Comparison of ENCODE assay signal across 10 cellular contexts in genomic region chr14:73745571-73746539, GRCh38. TPM values are rescaled to one million over a fixed set of nuclear protein-coding genes. Genes with fewer than 3 reads are reported as not detected.
DNase-seq lines count a peak whose midpoint lies in the region; ATAC-seq lines count a peak whose summit lies in the region.
"Had no signal": no experiment of that assay in that cellular context is flagged by ENCODE, and none has a peak within 500 bp of the region (broad histone marks: within the 10 kb centered on the region; RNA-seq: fewer than 3 reads in every experiment).

No MANE protein-coding gene starts in this region.

- no peaks in the 10 kb centered on the region for H3K9me3 ChIP-seq in BLaER1 treated with 17β-estradiol and CSF1 and Interleukin-3, amounts not matched to agents 10 nM and 100 nM (replicated peaks in 1 of 11)
- no peaks in the 10 kb centered on the region for H3K9me3 ChIP-seq in Karpas-422 (ENCODE audit: low read length)
- H3K9me3 ChIP-seq in neuronal stem cell (replicated peaks in 1 of 2; ENCODE audit: control insufficient read depth in 2 of 2, insufficient read depth in 1 of 2, low read depth in 1 of 2, low read length in 2 of 2) = no peaks in the 10 kb centered on the region

- H2BK12ac ChIP-seq in neuronal stem cell (ENCODE audit: low read length) = no peak overlapping the region

- ATAC-seq in GM18907 (IDR thresholded peaks at IDR 0.05; ENCODE audit: unreplicated experiment) = no peak
- no peak for ATAC-seq in GM18870 (IDR thresholded peaks at IDR 0.05; ENCODE audit: unreplicated experiment)

- H4K20me1 ChIP-seq in BLaER1 treated with 17β-estradiol and CSF1 and Interleukin-3, amounts not matched to agents 10 nM and 100 nM = peaks cover 75 to 100% (median 99%) of the 10 kb centered on the region in 11 experiments
- H4K20me1 ChIP-seq in Karpas-422 (ENCODE audit: insufficient read depth, low read depth, low read length) = peaks cover 95% of the 10 kb centered on the region

- H3K27ac ChIP-seq in BLaER1 treated with 17β-estradiol and CSF1 and Interleukin-3, amounts not matched to agents 10 nM and 100 nM = peak overlapping the region; percentile 25 to 99 (median 90); a peak in 21 of 22 replicates
- H3K27ac ChIP-seq in Karpas-422 (ENCODE audit: low read length) = peak overlapping the region; percentile 79
- peak overlapping the region; percentile 81 for H3K27ac ChIP-seq in cingulate gyrus (ENCODE audit: low read depth, low read length)
- H3K27ac ChIP-seq in neuronal stem cell (replicated peaks; ENCODE audit: low read length) = no peak overlapping the region

- DNase-seq in Karpas-422 = no peak
- DNase-seq in neuronal stem cell (ENCODE audit: low spot score) = no peak
- DNase-seq in stimulated activated CD8-positive, alpha-beta memory T cell treated with anti-CD3 and anti-CD28 coated beads, Interleukin-4, amount 100 ng/mL, for 48 hours = no peak
- no peak for DNase-seq in NCI-H1436 (lab: John Stamatoyannopoulos, UW)
- DNase-seq: KG1; stimulated activated CD4-positive, alpha-beta T cell treated with anti-CD3 and anti-CD28 coated beads, Interleukin-2, amount 100 ng/mL, for 48 hours had no signal

- H3K23ac ChIP-seq in neuronal stem cell (ENCODE audit: low read depth, low read length, poor library complexity) = no peak overlapping the region

- H3K18ac ChIP-seq in neuronal stem cell (ENCODE audit: low read length) = peak overlapping the region; percentile 84

- H3K4me3 ChIP-seq in BLaER1 treated with 17β-estradiol and CSF1 and Interleukin-3, amounts not matched to agents 10 nM and 100 nM = peak overlapping the region in 7 of 10 experiments; percentile 0 to 64 (median 41); a peak in 9 of 20 replicates
- H3K4me3 ChIP-seq in Karpas-422 (ENCODE audit: low read length) (peak overlapping the region; percentile 41), neuronal stem cell (ENCODE audit: low read length in 2 of 2) (no peak overlapping the region)

- H3K14ac ChIP-seq in neuronal stem cell (ENCODE audit: low read length) = no peak overlapping the region

- H2BK5ac ChIP-seq in neuronal stem cell (ENCODE audit: low read length) = peak overlapping the region; percentile 61

- H3K4me1 ChIP-seq in BLaER1 treated with 17β-estradiol and CSF1 and Interleukin-3, amounts not matched to agents 10 nM and 100 nM = peaks cover 97 to 100% (median 100%) of the 10 kb centered on the region in 10 experiments
- H3K4me1 ChIP-seq in Karpas-422 (ENCODE audit: low read length) (peaks cover 83% of the 10 kb centered on the region), neuronal stem cell (ENCODE audit: control insufficient read depth in 2 of 2, insufficient read depth in 1 of 2, low read depth in 1 of 2, low read length in 2 of 2) (peaks cover 25 to 41% of the 10 kb centered on the region in 2 donors)

- WGBS in neuronal stem cell (ENCODE audit: extremely low coverage in 2 of 2, insufficient read length in 2 of 2, insufficient replicate concordance in 1 of 2), 2 donors = no CpG with 5 or more reads among the region's 8 CpGs

- peaks cover 99% of the 10 kb centered on the region for H3K79me2 ChIP-seq in Karpas-422 (ENCODE audit: low read length)

- no peak overlapping the region for H2AFZ ChIP-seq in Karpas-422 (ENCODE audit: low read length)
- H2AFZ ChIP-seq in neuronal stem cell (ENCODE audit: low read length) = no peak overlapping the region

- H3K9me2 ChIP-seq in Karpas-422 (replicated peaks; ENCODE audit: insufficient read depth, low read length) = no peaks in the 10 kb centered on the region

- peak overlapping the region; percentile 5 for H2BK15ac ChIP-seq in neuronal stem cell (ENCODE audit: low read length)

- H3K27me3 ChIP-seq in BLaER1 treated with 17β-estradiol and CSF1 and Interleukin-3, amounts not matched to agents 10 nM and 100 nM = no peaks in the 10 kb centered on the region
- H3K27me3 ChIP-seq in Karpas-422 (ENCODE audit: low read length) (no peaks in the 10 kb centered on the region), neuronal stem cell (ENCODE audit: control insufficient read depth in 3 of 3, insufficient read depth in 3 of 3, low read depth in 1 of 3, low read length in 3 of 3) (no peaks in the 10 kb centered on the region)

- H4K91ac ChIP-seq in neuronal stem cell (ENCODE audit: low read depth, low read length, poor library complexity) = no peak overlapping the region

- peaks cover 6% of the 10 kb centered on the region for H3K79me1 ChIP-seq in neuronal stem cell (ENCODE audit: low read depth, low read length)

- H3K36me3 ChIP-seq in BLaER1 treated with 17β-estradiol and CSF1 and Interleukin-3, amounts not matched to agents 10 nM and 100 nM = peaks cover 0 to 9% (median 3%) of the 10 kb centered on the region in 11 experiments; a peak in 7 of 22 replicates
- H3K36me3 ChIP-seq in Karpas-422 (ENCODE audit: insufficient read depth, low read length) (peaks cover 3% of the 10 kb centered on the region; the same call in 1 of the 2 replicates), neuronal stem cell (replicated peaks in 1 of 2; ENCODE audit: control insufficient read depth in 2 of 2, insufficient read depth in 2 of 2, low read length in 2 of 2) (no peaks in the 10 kb centered on the region)

- peak overlapping the region; percentile 94 to 100 (median 99) for H3K4me2 ChIP-seq in BLaER1 treated with 17β-estradiol and CSF1 and Interleukin-3, amounts not matched to agents 10 nM and 100 nM
- H3K4me2 ChIP-seq in Karpas-422 (ENCODE audit: low read depth, low read length, poor library complexity, severe bottlenecking) (peak overlapping the region; percentile 64), neuronal stem cell (ENCODE audit: insufficient read depth, low read length, poor library complexity, severe bottlenecking) (no peak overlapping the region)

- H2AK5ac ChIP-seq in neuronal stem cell (ENCODE audit: low read depth, low read length) = peak overlapping the region; percentile 13

- H4K8ac ChIP-seq in neuronal stem cell (ENCODE audit: low read depth, low read length) = no peak overlapping the region

- no peak overlapping the region for H2BK120ac ChIP-seq in neuronal stem cell (ENCODE audit: low read depth, low read length)

- peak overlapping the region; percentile 64 to 90 (median 75) for H3K9ac ChIP-seq in BLaER1 treated with 17β-estradiol and CSF1 and Interleukin-3, amounts not matched to agents 10 nM and 100 nM
- H3K9ac ChIP-seq in Karpas-422 (ENCODE audit: low read length) = peak overlapping the region; percentile 56
- H3K9ac ChIP-seq in neuronal stem cell (ENCODE audit: low read depth, low read length, poor library complexity) = peak overlapping the region; percentile 18

- no peak overlapping the region for H3K4ac ChIP-seq in neuronal stem cell (ENCODE audit: low read length)

RNA-seq across cellular contexts. Expression of gene PNMA1, which starts 31.7 kb away (rescaled TPM):
- total RNA-seq in Karpas-422 (2014; rRNA removed; shearing (Covaris generic); ENCODE audit: low replicate concordance) = 7.4 and 7.7 TPM in 2 replicates
- polyA plus RNA-seq in neuronal stem cell (2013, experiment 1 of 2) = 48.0 TPM
- 49.4 TPM for polyA plus RNA-seq in neuronal stem cell (2013, experiment 2 of 2)

Comparison
In these comparisons a context has a peak if more than half of its experiments do, and no peak if none do; other contexts are left out.
1. H3K4me3 ChIP-seq: peak in BLaER1 treated with 17β-estradiol and CSF1 and Interleukin-3, amounts not matched to agents 10 nM and 100 nM (7 of 10) and Karpas-422 (single experiment); none in neuronal stem cell (0 of 2).
2. H3K9ac ChIP-seq: peak in every context shown above with its lines; median percentile 75 in BLaER1 treated with 17β-estradiol and CSF1 and Interleukin-3, amounts not matched to agents 10 nM and 100 nM; 56 in Karpas-422; 18 in neuronal stem cell.